In genomic region chr12:55659486-55660385, GRCh38 we compare ENCODE assay signal across 2 cellular contexts.
TF ChIP-seq lines count a peak whose summit lies in the region.

No MANE protein-coding gene starts in this region.

TF ChIP-seq in HEK293, 187 proteins besides CTCF, POLR2A, EP300 and RAD21:
- TF ChIP-seq ZNF654 (tag by site-specific recombination; IDR thresholded peaks at IDR 0.05; ENCODE audit: low read depth) (peak; percentile 84), ZNF18 (tag by site-specific recombination; IDR thresholded peaks at IDR 0.05) (no peak), ZNF664 (tag by site-specific recombination; IDR thresholded peaks at IDR 0.05) (peak; percentile 62; the same call in 1 of the 2 replicates)

TF ChIP-seq in HepG2, 621 proteins besides CTCF, POLR2A, EP300 and RAD21:
- TF ChIP-seq SMC3 (IDR thresholded peaks at IDR 0.05; ENCODE audit: low read length): peak; percentile 60
- no peak for TF ChIP-seq ZNF274 (CRISPR knock-in tag; IDR thresholded peaks at IDR 0.05)
- TF ChIP-seq SRY (CRISPR knock-in tag; IDR thresholded peaks at IDR 0.05): no peak
- TF ChIP-seq MYNN (CRISPR knock-in tag; IDR thresholded peaks at IDR 0.05; ENCODE audit: low read depth): no peak
- no peak for TF ChIP-seq ARID4A (CRISPR knock-in tag; IDR thresholded peaks at IDR 0.05; ENCODE audit: borderline replicate concordance)
- TF ChIP-seq PATZ1 (CRISPR knock-in tag; IDR thresholded peaks at IDR 0.05): 0 out of 2 replicates have a peak, but pooled peaks have one; percentile 11
- TF ChIP-seq STAG1 (CRISPR knock-in tag; IDR thresholded peaks at IDR 0.05): peak; percentile 78
- no peak for TF ChIP-seq USF2 (IDR thresholded peaks at IDR 0.05; ENCODE audit: low read depth, low read length)
- no peak for TF ChIP-seq USF2 (CRISPR knock-in tag; IDR thresholded peaks at IDR 0.05; ENCODE audit: borderline replicate concordance)
- TF ChIP-seq TEAD3 (CRISPR knock-in tag; optimal IDR thresholded peaks at IDR 0.05; ENCODE audit: borderline replicate concordance): peak; percentile 21
TF ChIP-seq in HepG2: peak in this region for 4.
